In genomic region chr3:10419637-10420232, GRCh38 we compare ENCODE assay signal across 11 cellular contexts.
A peak's percentile ranks its signal among the peaks of the same experiment; 100 is the strongest.
DNase-seq lines count a peak whose midpoint lies in the region; ATAC-seq and FAIRE-seq lines count a peak whose summit lies in the region.
"Had no signal": no experiment of that assay in that cellular context is flagged by ENCODE, and none has a peak within 500 bp of the region (broad histone marks: within the 10 kb centered on the region; RNA-seq: fewer than 3 reads in every experiment).

No MANE protein-coding gene starts in this region.

- FAIRE-seq in RCC 7860 (lab: Jason Lieb, UNC): peak; percentile 20

- H3K27me3 Mint-ChIP-seq in stimulated activated naive B cell treated with anti-CD40 and anti-IgM and Interleukin-4, amounts not matched to agents 10 μg/mL and 1 μg/mL and 100 μg/mL, for 72 hours: peaks cover 4 to 18% of the 10 kb centered on the region in 2 donors

- H3K4me3 Mint-ChIP-seq in stimulated activated naive B cell treated with anti-CD40 and anti-IgM and Interleukin-4, amounts not matched to agents 10 μg/mL and 1 μg/mL and 100 μg/mL, for 72 hours: no peak overlapping the region

- H3K27ac Mint-ChIP-seq in stimulated activated naive B cell treated with anti-CD40 and anti-IgM and Interleukin-4, amounts not matched to agents 10 μg/mL and 1 μg/mL and 100 μg/mL, for 72 hours: no peak overlapping the region

- H3K36me3 Mint-ChIP-seq in stimulated activated naive B cell treated with anti-CD40 and anti-IgM and Interleukin-4, amounts not matched to agents 10 μg/mL and 1 μg/mL and 100 μg/mL, for 72 hours: no peaks in the 10 kb centered on the region

- DNase-seq in RCC 7860 (ENCODE audit: low spot score) (peak; percentile 77), activated T-cell treated with anti-CD3 and anti-CD28 coated beads for 1 hour (ENCODE audit: low read depth) (peak; percentile 29), kidney glomerular epithelial cell (lab: John Stamatoyannopoulos, UW) (peak; percentile 34), NOMO-1 treated with dmso at 0.1 percent for 144 hours (lab: John Stamatoyannopoulos, UW; ENCODE audit: unreplicated experiment) (no peak), HPDE6-E6E7 (ENCODE audit: extremely low spot score) (no peak)
- DNase-seq in stimulated activated naive B cell treated with anti-CD40 and anti-IgM and Interleukin-4, amounts not matched to agents 10 μg/mL and 1 μg/mL and 100 μg/mL, for 72 hours: peak; percentile 28
- no peak for DNase-seq in effector CD8-positive, alpha-beta T cell (lab: John Stamatoyannopoulos, UW)
- DNase-seq: cerebellar nuclear complex, mammary epithelial cell, NCI-H524 treated with DMSO at 0.1 percent for 48 hours, tibial artery had no signal

- ATAC-seq in stimulated activated naive B cell treated with anti-CD40 and anti-IgM and Interleukin-4, amounts not matched to agents 10 μg/mL and 1 μg/mL and 100 μg/mL, for 72 hours (replicated peaks): peak; percentile 83 to 88

- H3K4me1 Mint-ChIP-seq in stimulated activated naive B cell treated with anti-CD40 and anti-IgM and Interleukin-4, amounts not matched to agents 10 μg/mL and 1 μg/mL and 100 μg/mL, for 72 hours: peaks cover 15 to 22% of the 10 kb centered on the region in 2 donors

- H3K9me3 Mint-ChIP-seq in stimulated activated naive B cell treated with anti-CD40 and anti-IgM and Interleukin-4, amounts not matched to agents 10 μg/mL and 1 μg/mL and 100 μg/mL, for 72 hours: no peaks in the 10 kb centered on the region

Comparison
In these comparisons a context has a peak if more than half of its experiments do, and no peak if none do; other contexts are left out.
1. DNase-seq: peak in RCC 7860 (single experiment), activated T-cell treated with anti-CD3 and anti-CD28 coated beads for 1 hour (single experiment), kidney glomerular epithelial cell (single experiment) and stimulated activated naive B cell treated with anti-CD40 and anti-IgM and Interleukin-4, amounts not matched to agents 10 μg/mL and 1 μg/mL and 100 μg/mL, for 72 hours (single experiment); none in NOMO-1 treated with dmso at 0.1 percent for 144 hours (single experiment), effector CD8-positive, alpha-beta T cell (single experiment) and HPDE6-E6E7 (single experiment).